ENCODE assay signal across 8 cellular contexts in genomic region chr9:108813951-108814601, GRCh38. TPM values are rescaled to one million over a fixed set of nuclear protein-coding genes. Genes with fewer than 3 reads are reported as not detected.
DNase-seq lines count a peak whose midpoint lies in the region; ATAC-seq and TF ChIP-seq lines count a peak whose summit lies in the region.

No MANE protein-coding gene starts in this region.

- H3K4me1 Mint-ChIP-seq in stimulated activated naive B cell treated with anti-CD40 and anti-IgM and Interleukin-4, amounts not matched to agents 10 μg/mL and 1 μg/mL and 100 μg/mL, for 72 hours: peaks cover 21 to 28% of the 10 kb centered on the region in 2 donors

- no peak overlapping the region for H3K27ac ChIP-seq in esophagus muscularis mucosa (replicated peaks in 1 of 4)

- H3K27ac Mint-ChIP-seq in stimulated activated naive B cell treated with anti-CD40 and anti-IgM and Interleukin-4, amounts not matched to agents 10 μg/mL and 1 μg/mL and 100 μg/mL, for 72 hours: no peak overlapping the region

- H3K9me3 ChIP-seq in esophagus muscularis mucosa: no peaks in the 10 kb centered on the region

- no peaks in the 10 kb centered on the region for H3K9me3 Mint-ChIP-seq in stimulated activated naive B cell treated with anti-CD40 and anti-IgM and Interleukin-4, amounts not matched to agents 10 μg/mL and 1 μg/mL and 100 μg/mL, for 72 hours

- TF ChIP-seq POLR2A in esophagus muscularis mucosa (IDR thresholded peaks at IDR 0.05; ENCODE audit: low read depth): no peak

- H3K27me3 Mint-ChIP-seq in stimulated activated naive B cell treated with anti-CD40 and anti-IgM and Interleukin-4, amounts not matched to agents 10 μg/mL and 1 μg/mL and 100 μg/mL, for 72 hours: peaks cover 0 to 3% of the 10 kb centered on the region in 2 donors

- H3K4me3 Mint-ChIP-seq in stimulated activated naive B cell treated with anti-CD40 and anti-IgM and Interleukin-4, amounts not matched to agents 10 μg/mL and 1 μg/mL and 100 μg/mL, for 72 hours: no peak overlapping the region

- H3K36me3 Mint-ChIP-seq in stimulated activated naive B cell treated with anti-CD40 and anti-IgM and Interleukin-4, amounts not matched to agents 10 μg/mL and 1 μg/mL and 100 μg/mL, for 72 hours: no peaks in the 10 kb centered on the region

- intact Hi-C loops in esophagus muscularis mucosa (cut with DNase I): no loop called here

- no peak overlapping the region for H3K4me3 ChIP-seq in esophagus muscularis mucosa

- TF ChIP-seq EP300 in esophagus muscularis mucosa (IDR thresholded peaks at IDR 0.05): no peak

- no peaks in the 10 kb centered on the region for H3K27me3 ChIP-seq in esophagus muscularis mucosa

- no peak for ATAC-seq in GM19035 (IDR thresholded peaks at IDR 0.05; ENCODE audit: unreplicated experiment)
- no peak for ATAC-seq in HG02759 (IDR thresholded peaks at IDR 0.05; ENCODE audit: unreplicated experiment)
- ATAC-seq in stimulated activated naive B cell treated with anti-CD40 and anti-IgM and Interleukin-4, amounts not matched to agents 10 μg/mL and 1 μg/mL and 100 μg/mL, for 72 hours (replicated peaks): no peak

- no peaks in the 10 kb centered on the region for H3K36me3 ChIP-seq in esophagus muscularis mucosa

- WGBS in esophagus muscularis mucosa: 88% methylated on average over 2 of the region's 2 CpGs

- DNase-seq in NCI-H2171 treated with DMSO at 0.1 percent for 48 hours (lab: John Stamatoyannopoulos, UW) (peak; percentile 9), NCI-H2171 (lab: John Stamatoyannopoulos, UW) (no peak), NCI-H748 treated with DMSO at 0.1 percent for 48 hours (lab: John Stamatoyannopoulos, UW) (peak; percentile 35), esophagus muscularis mucosa (ENCODE audit: extremely low spot score) (peak; percentile 62), pulmonary artery endothelial cell (ENCODE audit: low read depth, low spot score) (peak; percentile 19)
- no peak for DNase-seq in stimulated activated naive B cell treated with anti-CD40 and anti-IgM and Interleukin-4, amounts not matched to agents 10 μg/mL and 1 μg/mL and 100 μg/mL, for 72 hours

- H3K4me1 ChIP-seq in esophagus muscularis mucosa: peaks cover 0 to 8% (median 0%) of the 10 kb centered on the region in 4 donors

- TF ChIP-seq CTCF in esophagus muscularis mucosa (IDR thresholded peaks at IDR 0.05): peak in 1 of 3 experiments; percentile 19

RNA-seq across cellular contexts. Expression of gene ACTL7B, which starts 41.7 kb away (rescaled TPM):
- total RNA-seq in esophagus muscularis mucosa (not detected), pulmonary artery endothelial cell (under 0.01 TPM in 1 of 2 replicates, not detected in the other)

RNA-seq across cellular contexts. Expression of gene ACTL7A, which starts 48.0 kb away (rescaled TPM):
- total RNA-seq in esophagus muscularis mucosa (not detected), pulmonary artery endothelial cell (not detected in 2 replicates)

Comparison
In these comparisons a context has a peak if more than half of its experiments do, and no peak if none do; other contexts are left out.
1. DNase-seq: peak in NCI-H2171 treated with DMSO at 0.1 percent for 48 hours (single experiment), NCI-H748 treated with DMSO at 0.1 percent for 48 hours (single experiment), esophagus muscularis mucosa (single experiment) and pulmonary artery endothelial cell (single experiment); none in NCI-H2171 (single experiment) and stimulated activated naive B cell treated with anti-CD40 and anti-IgM and Interleukin-4, amounts not matched to agents 10 μg/mL and 1 μg/mL and 100 μg/mL, for 72 hours (single experiment).